ENCODE assay signal across 9 cellular contexts in genomic region chr14:38065101-38065762, GRCh38.
DNase-seq lines count a peak whose midpoint lies in the region; ATAC-seq lines count a peak whose summit lies in the region.
"Had no signal": no experiment of that assay in that cellular context is flagged by ENCODE, and none has a peak within 500 bp of the region (broad histone marks: within the 10 kb centered on the region; RNA-seq: fewer than 3 reads in every experiment).

No MANE protein-coding gene starts in this region.

- intact Hi-C loops in sciatic nerve (cut with DNase I), result no loop called here

- no peak overlapping the region for H3K27ac Mint-ChIP-seq in stimulated activated memory B cell treated with anti-CD40 and anti-IgM and Interleukin-4, amounts not matched to agents 10 μg/mL and 1 μg/mL and 100 μg/mL, for 72 hours

- peaks cover 11% of the 10 kb centered on the region for H3K9me3 Mint-ChIP-seq in stimulated activated memory B cell treated with anti-CD40 and anti-IgM and Interleukin-4, amounts not matched to agents 10 μg/mL and 1 μg/mL and 100 μg/mL, for 72 hours

- peak; percentile 69 for ATAC-seq in HG02588 (IDR thresholded peaks at IDR 0.05; ENCODE audit: unreplicated experiment)
- no peak for ATAC-seq in stimulated activated memory B cell treated with anti-CD40 and anti-IgM and Interleukin-4, amounts not matched to agents 10 μg/mL and 1 μg/mL and 100 μg/mL, for 72 hours
- no peak for ATAC-seq in sciatic nerve

- H3K4me3 Mint-ChIP-seq in stimulated activated memory B cell treated with anti-CD40 and anti-IgM and Interleukin-4, amounts not matched to agents 10 μg/mL and 1 μg/mL and 100 μg/mL, for 72 hours, result no peak overlapping the region

- no peaks in the 10 kb centered on the region for H3K27me3 Mint-ChIP-seq in stimulated activated memory B cell treated with anti-CD40 and anti-IgM and Interleukin-4, amounts not matched to agents 10 μg/mL and 1 μg/mL and 100 μg/mL, for 72 hours

- DNase-seq in activated CD4-positive, CD25-positive, alpha-beta regulatory T cell treated with anti-CD3 and anti-CD28 coated beads, Interleukin-2, amount 50 U/mL, for 72 hours, result peak; percentile 41
- peak; percentile 10 for DNase-seq in activated naive CD8-positive, alpha-beta T cell treated with anti-CD3 and anti-CD28 coated beads, Interleukin-2, amount 50 U/mL, for 16 hours (ENCODE audit: low read depth, low spot score)
- DNase-seq in stimulated activated CD8-positive, alpha-beta memory T cell treated with anti-CD3 and anti-CD28 coated beads, Interleukin-12 subunit alpha, Interleukin-12 subunit beta, amount 100 ng/mL, for 4 hours (ENCODE audit: low read depth), result peak; percentile 22
- no peak for DNase-seq in hepatic stellate cell (ENCODE audit: low spot score)
- no peak for DNase-seq in sciatic nerve (ENCODE audit: low spot score)
- no peak for DNase-seq in NCI-H2029 treated with DMSO at 0.1 percent for 48 hours (lab: John Stamatoyannopoulos, UW)
- DNase-seq: MM.1S had no signal

- H3K4me1 Mint-ChIP-seq in stimulated activated memory B cell treated with anti-CD40 and anti-IgM and Interleukin-4, amounts not matched to agents 10 μg/mL and 1 μg/mL and 100 μg/mL, for 72 hours, result no peaks in the 10 kb centered on the region

- no peaks in the 10 kb centered on the region for H3K36me3 Mint-ChIP-seq in stimulated activated memory B cell treated with anti-CD40 and anti-IgM and Interleukin-4, amounts not matched to agents 10 μg/mL and 1 μg/mL and 100 μg/mL, for 72 hours

Comparison
In these comparisons a context has a peak if more than half of its experiments do, and no peak if none do; other contexts are left out.
1. DNase-seq: peak in activated CD4-positive, CD25-positive, alpha-beta regulatory T cell treated with anti-CD3 and anti-CD28 coated beads, Interleukin-2, amount 50 U/mL, for 72 hours (single experiment), activated naive CD8-positive, alpha-beta T cell treated with anti-CD3 and anti-CD28 coated beads, Interleukin-2, amount 50 U/mL, for 16 hours (single experiment) and stimulated activated CD8-positive, alpha-beta memory T cell treated with anti-CD3 and anti-CD28 coated beads, Interleukin-12 subunit alpha, Interleukin-12 subunit beta, amount 100 ng/mL, for 4 hours (single experiment); none in hepatic stellate cell (single experiment), sciatic nerve (single experiment) and NCI-H2029 treated with DMSO at 0.1 percent for 48 hours (single experiment).